18 cellular contexts compared by ENCODE assay signal in the genomic region with DNA sequence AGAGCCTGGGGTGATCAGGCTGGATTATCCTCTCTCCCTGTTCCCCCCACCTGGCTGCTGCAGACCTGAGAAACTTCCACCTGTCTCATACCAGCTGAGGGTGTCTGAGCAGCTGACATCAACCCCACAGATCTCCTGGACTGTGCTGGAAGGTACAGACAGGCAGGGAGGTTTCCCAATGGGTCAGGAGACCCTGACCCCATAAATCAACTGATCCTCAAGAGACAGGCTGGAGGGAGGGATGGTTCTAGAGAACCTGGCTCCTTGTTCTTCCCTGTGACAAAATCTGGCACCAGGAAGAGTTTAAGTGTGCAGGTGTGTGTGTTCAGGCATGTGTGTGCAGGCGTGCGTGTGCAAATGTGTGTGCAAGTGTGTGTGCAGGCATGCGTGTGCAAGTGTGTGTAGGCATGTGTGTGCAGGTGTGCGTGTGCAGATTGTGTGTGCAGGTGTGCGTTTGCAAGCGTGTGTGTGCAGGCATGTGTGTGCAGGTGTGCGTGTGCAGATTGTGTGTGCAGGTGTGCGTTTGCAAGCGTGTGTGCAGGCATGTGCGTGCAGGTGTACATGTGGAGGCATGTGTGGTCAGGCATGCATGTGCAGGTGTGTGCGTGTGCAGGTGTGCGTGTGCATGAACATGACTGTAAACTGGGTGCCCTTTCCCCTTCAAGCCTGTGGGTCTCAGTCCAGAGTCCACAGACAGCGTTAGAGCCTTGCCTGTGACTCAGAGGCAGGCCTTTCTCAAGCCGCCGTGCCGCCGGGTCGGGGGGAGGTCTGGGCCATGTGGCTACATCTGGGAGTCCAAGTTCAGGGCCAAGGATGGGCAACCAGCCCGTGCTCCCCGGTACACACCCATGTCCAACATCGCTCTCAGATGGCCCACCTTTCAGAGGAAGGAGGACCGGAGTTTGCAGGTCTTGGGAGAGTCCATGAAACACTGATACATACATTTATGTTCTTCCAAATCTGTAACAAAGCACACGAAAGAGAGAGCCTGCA. TPM values are rescaled to one million over a fixed set of nuclear protein-coding genes. Genes with fewer than 3 reads are reported as not detected.
DNase-seq lines count a peak whose midpoint lies in the region; ATAC-seq and TF ChIP-seq lines count a peak whose summit lies in the region.
"Had no signal": no experiment of that assay in that cellular context is flagged by ENCODE, and none has a peak within 500 bp of the region (broad histone marks: within the 10 kb centered on the region; RNA-seq: fewer than 3 reads in every experiment).

No MANE protein-coding gene starts in this region.

- H3K27ac ChIP-seq in vagina, result peak overlapping the region; percentile 64

- H3K4me3 Mint-ChIP-seq in dendritic cell treated with granulocyte-macrophage colony-stimulating factor and Interleukin-4, amounts not matched to agents 40 ng/mL and 50 ng/mL, for 4 days, result no peak overlapping the region
- H3K4me3 Mint-ChIP-seq in nephron, result peak overlapping the region; percentile 29 to 58 (median 54)
- H3K4me3 Mint-ChIP-seq: activated CD4-positive, alpha-beta T cell treated with anti-CD3 and anti-CD28 coated beads, Interleukin-2, amount 10 ng/mL, durations not matched to agents 7 days and 5 days; activated T-helper 1 cell treated with anti-CD3 and anti-CD28 coated beads, Interleukin-12 subunit alpha, Interleukin-12 subunit beta, Interleukin-2, Interleukin-4 antibody, amounts not matched to agents 30 ng/mL and 10 ng/mL and 1 ng/mL, durations not matched to agents 14 hours and 24 hours and 36 hours; naive thymus-derived CD4-positive, alpha-beta T cell; T-helper 17 cell had no signal

- ATAC-seq in Right ventricle myocardium superior (ENCODE audit: poor library complexity) (no peak), left ventricle myocardium superior (no peak), GM18520 (IDR thresholded peaks at IDR 0.05; ENCODE audit: unreplicated experiment) (no peak), GM21423 (IDR thresholded peaks at IDR 0.05; ENCODE audit: unreplicated experiment) (no peak)
- ATAC-seq: T-helper 17 cell had no signal

- intact Hi-C loops in Right ventricle myocardium superior (cut with DNase I) (no loop called here), left ventricle myocardium superior (cut with micrococcal nuclease) (no loop called here), vagina (cut with DNase I) (no loop called here)
- intact Hi-C loops in dendritic cell treated with granulocyte-macrophage colony-stimulating factor and Interleukin-4, amounts not matched to agents 40 ng/mL and 50 ng/mL, for 4 days (cut with micrococcal nuclease), result no loop called here

- no peaks in the 10 kb centered on the region for H3K9me3 Mint-ChIP-seq in dendritic cell treated with granulocyte-macrophage colony-stimulating factor and Interleukin-4, amounts not matched to agents 40 ng/mL and 50 ng/mL, for 4 days
- no peaks in the 10 kb centered on the region for H3K9me3 Mint-ChIP-seq in nephron
- H3K9me3 Mint-ChIP-seq: activated CD4-positive, alpha-beta T cell treated with anti-CD3 and anti-CD28 coated beads, Interleukin-2, amount 10 ng/mL, durations not matched to agents 7 days and 5 days; activated T-helper 1 cell treated with anti-CD3 and anti-CD28 coated beads, Interleukin-12 subunit alpha, Interleukin-12 subunit beta, Interleukin-2, Interleukin-4 antibody, amounts not matched to agents 30 ng/mL and 10 ng/mL and 1 ng/mL, durations not matched to agents 14 hours and 24 hours and 36 hours; naive thymus-derived CD4-positive, alpha-beta T cell had no signal

- no peaks in the 10 kb centered on the region for H3K36me3 ChIP-seq in vagina

- H3K4me1 ChIP-seq in vagina, result peaks cover 29% of the 10 kb centered on the region

- TF ChIP-seq CTCF in nephron (IDR thresholded peaks at IDR 0.05; ENCODE audit: unreplicated experiment in 3 of 3) (no peak), vagina (IDR thresholded peaks at IDR 0.05) (no peak)

- DNase-seq in Right ventricle myocardium superior (peak; percentile 38), left ventricle myocardium superior (no peak), vagina (ENCODE audit: extremely low spot score in 2 of 2) (peak; percentile 84 to 85), NAMALWA (ENCODE audit: low spot score) (no peak)
- DNase-seq: 8988T; activated CD4-positive, alpha-beta T cell treated with anti-CD3 and anti-CD28 coated beads, Interleukin-2, amount 10 ng/mL, durations not matched to agents 7 days and 5 days; effector memory CD4-positive, alpha-beta T cell; naive thymus-derived CD4-positive, alpha-beta T cell; NCI-H1694 treated with DMSO at 0.1 percent for 48 hours; NCI-H524 treated with DMSO at 0.1 percent for 48 hours; PC-9; T-helper 17 cell had no signal

- no peak for TF ChIP-seq POLR2A in vagina (IDR thresholded peaks at IDR 0.05)

- H3K36me3 Mint-ChIP-seq in dendritic cell treated with granulocyte-macrophage colony-stimulating factor and Interleukin-4, amounts not matched to agents 40 ng/mL and 50 ng/mL, for 4 days (ENCODE audit: low read depth), result no peaks in the 10 kb centered on the region
- no peaks in the 10 kb centered on the region for H3K36me3 Mint-ChIP-seq in nephron (ENCODE audit: low read depth)
- H3K36me3 Mint-ChIP-seq: naive thymus-derived CD4-positive, alpha-beta T cell had no signal

- H3K27ac Mint-ChIP-seq in dendritic cell treated with granulocyte-macrophage colony-stimulating factor and Interleukin-4, amounts not matched to agents 40 ng/mL and 50 ng/mL, for 4 days, result peak overlapping the region; percentile 79
- peak overlapping the region; percentile 95 to 97 (median 96) for H3K27ac Mint-ChIP-seq in nephron
- H3K27ac Mint-ChIP-seq: activated CD4-positive, alpha-beta T cell treated with anti-CD3 and anti-CD28 coated beads, Interleukin-2, amount 10 ng/mL, durations not matched to agents 7 days and 5 days; activated T-helper 1 cell treated with anti-CD3 and anti-CD28 coated beads, Interleukin-12 subunit alpha, Interleukin-12 subunit beta, Interleukin-2, Interleukin-4 antibody, amounts not matched to agents 30 ng/mL and 10 ng/mL and 1 ng/mL, durations not matched to agents 14 hours and 24 hours and 36 hours; naive thymus-derived CD4-positive, alpha-beta T cell; T-helper 17 cell had no signal

- H3K4me1 Mint-ChIP-seq in dendritic cell treated with granulocyte-macrophage colony-stimulating factor and Interleukin-4, amounts not matched to agents 40 ng/mL and 50 ng/mL, for 4 days (ENCODE audit: low read depth), result peaks cover 33% of the 10 kb centered on the region
- H3K4me1 Mint-ChIP-seq in nephron, result peaks cover 71% of the 10 kb centered on the region
- H3K4me1 Mint-ChIP-seq: activated CD4-positive, alpha-beta T cell treated with anti-CD3 and anti-CD28 coated beads, Interleukin-2, amount 10 ng/mL, durations not matched to agents 7 days and 5 days; T-helper 17 cell had no signal

- no peaks in the 10 kb centered on the region for H3K27me3 ChIP-seq in vagina

- no peaks in the 10 kb centered on the region for H3K9me3 ChIP-seq in vagina

- H3K27me3 Mint-ChIP-seq in dendritic cell treated with granulocyte-macrophage colony-stimulating factor and Interleukin-4, amounts not matched to agents 40 ng/mL and 50 ng/mL, for 4 days, result peaks cover 27% of the 10 kb centered on the region
- peaks cover 65% of the 10 kb centered on the region for H3K27me3 Mint-ChIP-seq in nephron (ENCODE audit: low read depth)
- H3K27me3 Mint-ChIP-seq: activated CD4-positive, alpha-beta T cell treated with anti-CD3 and anti-CD28 coated beads, Interleukin-2, amount 10 ng/mL, durations not matched to agents 7 days and 5 days had no signal

- H3K4me3 ChIP-seq in vagina, result no peak overlapping the region
- H3K4me3 ChIP-seq: PC-9 had no signal

RNA-seq across cellular contexts. Expression of gene ELN, which starts 50.1 kb away (rescaled TPM):
- total RNA-seq in Right ventricle myocardium superior (33.2 TPM), left ventricle myocardium superior (29.0 TPM), vagina (38.3 TPM)
- total RNA-seq: activated CD4-positive, alpha-beta T cell treated with anti-CD3 and anti-CD28 coated beads, Interleukin-2, amount 10 ng/mL, durations not matched to agents 7 days and 5 days; activated T-helper 1 cell treated with anti-CD3 and anti-CD28 coated beads, Interleukin-12 subunit alpha, Interleukin-12 subunit beta, Interleukin-2, Interleukin-4 antibody, amounts not matched to agents 30 ng/mL and 10 ng/mL and 1 ng/mL, durations not matched to agents 14 hours and 24 hours and 36 hours; kidney epithelial cell; T-helper 17 cell had no signal

Comparison
In these comparisons a context has a peak if more than half of its experiments do, and no peak if none do; other contexts are left out.
1. DNase-seq: peak in Right ventricle myocardium superior (single experiment) and vagina (2 of 2); none in left ventricle myocardium superior (single experiment) and NAMALWA (single experiment).